8 cellular contexts compared by ENCODE assay signal in the genomic region with DNA sequence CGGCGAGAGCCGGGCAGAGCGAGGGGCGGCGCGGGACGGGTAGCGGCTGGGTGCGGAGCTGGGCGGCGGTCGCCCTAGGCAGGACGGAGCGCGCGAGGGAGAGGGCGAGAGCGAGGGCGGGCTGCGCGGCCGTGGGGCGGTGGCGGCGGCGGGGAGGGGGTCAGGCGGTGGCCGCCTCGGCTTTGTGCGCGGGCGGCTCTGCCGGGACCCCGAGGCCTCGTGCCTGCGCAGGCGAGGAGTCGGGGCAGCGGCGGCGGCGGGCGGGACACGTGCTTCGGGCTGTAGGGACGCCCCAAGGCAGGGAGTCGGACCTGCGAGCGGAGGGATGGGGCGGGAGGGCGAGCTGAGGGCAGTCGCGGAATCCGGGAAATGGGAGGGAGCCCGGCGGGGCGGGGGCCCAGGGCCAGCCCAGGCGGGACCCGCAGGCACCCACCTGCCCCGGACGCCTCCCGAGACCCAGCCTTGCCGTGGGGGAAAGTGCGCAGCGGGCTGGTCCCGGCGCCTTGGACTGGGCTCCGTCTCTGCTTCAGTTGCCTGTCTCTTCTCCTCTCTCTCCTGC. TPM values are rescaled to one million over a fixed set of nuclear protein-coding genes. Genes with fewer than 3 reads are reported as not detected.
DNase-seq lines count a peak whose midpoint lies in the region; ATAC-seq, FAIRE-seq and TF ChIP-seq lines count a peak whose summit lies in the region.

No MANE protein-coding gene starts in this region.

- H3K9me3 ChIP-seq in SJSA1 (replicated peaks) (no peaks in the 10 kb centered on the region), uterus (no peaks in the 10 kb centered on the region)

- TF ChIP-seq CTCF in epithelial cell of proximal tubule (conservative IDR thresholded peaks at IDR 0.05; ENCODE audit: low read depth, low read length) (no peak), uterus (IDR thresholded peaks at IDR 0.05) (no peak)

- peaks cover 12% of the 10 kb centered on the region for H3K4me1 ChIP-seq in SJSA1 (replicated peaks)
- H3K4me1 ChIP-seq in uterus, result no peaks in the 10 kb centered on the region

- ATAC-seq in GM19035 (IDR thresholded peaks at IDR 0.05; ENCODE audit: unreplicated experiment) (peak; percentile 39), HG02798 (IDR thresholded peaks at IDR 0.05; ENCODE audit: poor library complexity, unreplicated experiment) (no peak)

- no peak for FAIRE-seq in GM19239 (lab: Jason Lieb, UNC)

- H3K27ac ChIP-seq in SJSA1 (no peak overlapping the region), uterus (peak overlapping the region in 1 of 2 donors; percentile 49)

- no peak for DNase-seq in SJSA1 (ENCODE audit: low read depth in 1 of 2, low spot score in 2 of 2)
- DNase-seq in epithelial cell of proximal tubule (ENCODE audit: low read depth), result no peak
- DNase-seq in mucosa of gallbladder (ENCODE audit: low spot score), result peak; percentile 34
- peak; percentile 25 to 37 for DNase-seq in uterus
- DNase-seq in AML-193 (lab: John Stamatoyannopoulos, UW), result no peak
- DNase-seq in GM19239 (ENCODE audit: insufficient read length, low spot score), result no peak

- intact Hi-C loops in uterus (cut with DNase I; ENCODE audit: low total_unique reads), result no loop called here

- peaks cover 86% of the 10 kb centered on the region for H3K27me3 ChIP-seq in SJSA1 (replicated peaks)
- H3K27me3 ChIP-seq in uterus, result peaks cover 0 to 17% of the 10 kb centered on the region in 2 donors

- H3K36me3 ChIP-seq in SJSA1, result no peaks in the 10 kb centered on the region
- H3K36me3 ChIP-seq in uterus, result no peaks in the 10 kb centered on the region

- TF ChIP-seq POLR2A in uterus (IDR thresholded peaks at IDR 0.05), result no peak

- H3K4me3 ChIP-seq in SJSA1 (peak overlapping the region; percentile 33), epithelial cell of proximal tubule (ENCODE audit: low read depth, low read length) (peak overlapping the region; percentile 60), uterus (peak overlapping the region; percentile 17 to 55)

RNA-seq across cellular contexts. Expression of gene BMPR1B, which starts 0.5 kb away (rescaled TPM):
- total RNA-seq in SJSA1 (2014; rRNA removed; shearing (Covaris generic)), result 0.03 TPM in 1 of 2 replicates, not detected in the other
- total RNA-seq in epithelial cell of proximal tubule, result 2.0 TPM in 2 replicates
- 9.7 TPM for total RNA-seq in mucosa of gallbladder
- 10 to 100 TPM in 1 of 4 donors, 1 to 10 TPM in 2, under 1 TPM in 1; under 0.01 to 13.6 (median 3.3) TPM for total RNA-seq in uterus

Comparison
In these comparisons a context has a peak if more than half of its experiments do, and no peak if none do; other contexts are left out.
1. DNase-seq: peak in mucosa of gallbladder (single experiment) and uterus (2 of 2); none in SJSA1 (0 of 2), epithelial cell of proximal tubule (single experiment), AML-193 (0 of 2) and GM19239 (single experiment).
2. Peak in every context shown above with its lines, with median percentiles within 50 percentile points of each other: H3K4me3 ChIP-seq.